ENCODE assay signal across 10 cellular contexts in genomic region chr17:13346081-13346533, GRCh38.
DNase-seq lines count a peak whose midpoint lies in the region; ATAC-seq and TF ChIP-seq lines count a peak whose summit lies in the region.
"Had no signal": no experiment of that assay in that cellular context is flagged by ENCODE, and none has a peak within 500 bp of the region (broad histone marks: within the 10 kb centered on the region; RNA-seq: fewer than 3 reads in every experiment).

No MANE protein-coding gene starts in this region.

- peaks cover 37% of the 10 kb centered on the region for H3F3A ChIP-seq in smooth muscle cell (ENCODE audit: low read depth)

- H3K36me3 ChIP-seq in RWPE2 (ENCODE audit: low read depth) (no peaks in the 10 kb centered on the region), smooth muscle cell (ENCODE audit: low read depth) (no peaks in the 10 kb centered on the region)

- peak overlapping the region; percentile 100 for H3K27ac ChIP-seq in RWPE2 (ENCODE audit: poor library complexity, severe bottlenecking)
- H3K27ac ChIP-seq in smooth muscle cell (ENCODE audit: low read depth) = peak overlapping the region; percentile 100

- peak; percentile 7 for DNase-seq in activated CD4-positive, alpha-beta T cell treated with anti-CD3 and anti-CD28 coated beads for 48 hours
- no peak for DNase-seq in activated CD4-positive, alpha-beta T cell treated with anti-CD3 and anti-CD28 coated beads for 4 hours
- DNase-seq in RWPE2 (ENCODE audit: low spot score) = no peak
- peak; percentile 98 for DNase-seq in fibroblast of villous mesenchyme (ENCODE audit: low read depth)
- DNase-seq in smooth muscle cell (lab: John Stamatoyannopoulos, UW; ENCODE audit: unreplicated experiment) = no peak
- no peak for DNase-seq in medulla oblongata (ENCODE audit: extremely low spot score)
- DNase-seq in stimulated activated effector memory CD8-positive, alpha-beta T cell treated with anti-CD3 and anti-CD28 coated beads, Interleukin-12 subunit alpha, Interleukin-12 subunit beta, amount 100 ng/mL, for 72 hours (ENCODE audit: low spot score in 2 of 2) = no peak
- no peak for DNase-seq in NCI-H510A treated with DMSO at 0.1 percent for 48 hours (lab: John Stamatoyannopoulos, UW)
- DNase-seq: NCI-H82 had no signal

- H3K9me3 Mint-ChIP-seq in stimulated activated effector memory CD8-positive, alpha-beta T cell treated with anti-CD3 and anti-CD28 coated beads, Interleukin-12 subunit alpha, Interleukin-12 subunit beta, amount 100 ng/mL, for 72 hours = peaks cover 3% of the 10 kb centered on the region

- H3K4me1 ChIP-seq in RWPE2 (ENCODE audit: insufficient read depth, poor library complexity, severe bottlenecking) (peaks cover 30% of the 10 kb centered on the region), smooth muscle cell (ENCODE audit: low read depth) (peaks cover 14% of the 10 kb centered on the region)
- H3K4me1 ChIP-seq: A549 had no signal

- H4K20me1 ChIP-seq in smooth muscle cell (ENCODE audit: low read depth) = no peaks in the 10 kb centered on the region

- peak overlapping the region; percentile 97 for H3K9ac ChIP-seq in smooth muscle cell (ENCODE audit: low read depth)

- H3K4me3 Mint-ChIP-seq in stimulated activated effector memory CD8-positive, alpha-beta T cell treated with anti-CD3 and anti-CD28 coated beads, Interleukin-12 subunit alpha, Interleukin-12 subunit beta, amount 100 ng/mL, for 72 hours = no peak overlapping the region

- H3K79me2 ChIP-seq in smooth muscle cell (ENCODE audit: low read depth) = no peaks in the 10 kb centered on the region

- H3K27ac Mint-ChIP-seq in stimulated activated effector memory CD8-positive, alpha-beta T cell treated with anti-CD3 and anti-CD28 coated beads, Interleukin-12 subunit alpha, Interleukin-12 subunit beta, amount 100 ng/mL, for 72 hours = no peak overlapping the region

- peak; percentile 6 for TF ChIP-seq CTCF in RWPE2 (IDR thresholded peaks at IDR 0.05; ENCODE audit: poor library complexity, severe bottlenecking)
- TF ChIP-seq CTCF in fibroblast of villous mesenchyme (IDR thresholded peaks at IDR 0.05; ENCODE audit: insufficient read depth, low read depth, low read length) = no peak
- TF ChIP-seq CTCF in smooth muscle cell (IDR thresholded peaks at IDR 0.05; ENCODE audit: borderline replicate concordance, insufficient read depth, poor library complexity, severe bottlenecking) = no peak

- WGBS in smooth muscle cell (ENCODE audit: low lambda C conversion rate) = 4% methylated on average over 2 of the region's 2 CpGs

- H3K9me3 ChIP-seq in RWPE2 (ENCODE audit: severe bottlenecking) (no peaks in the 10 kb centered on the region), smooth muscle cell (replicated peaks; ENCODE audit: low read depth) (no peaks in the 10 kb centered on the region)

- no peaks in the 10 kb centered on the region for H3K27me3 ChIP-seq in RWPE2 (ENCODE audit: insufficient read depth, poor library complexity, severe bottlenecking)
- no peaks in the 10 kb centered on the region for H3K27me3 ChIP-seq in smooth muscle cell (ENCODE audit: low read depth)

- no peaks in the 10 kb centered on the region for H3K36me3 Mint-ChIP-seq in stimulated activated effector memory CD8-positive, alpha-beta T cell treated with anti-CD3 and anti-CD28 coated beads, Interleukin-12 subunit alpha, Interleukin-12 subunit beta, amount 100 ng/mL, for 72 hours

- peak overlapping the region; percentile 81 for H3K4me2 ChIP-seq in smooth muscle cell
- H3K4me2 ChIP-seq: A549 had no signal

- H3K4me1 Mint-ChIP-seq in stimulated activated effector memory CD8-positive, alpha-beta T cell treated with anti-CD3 and anti-CD28 coated beads, Interleukin-12 subunit alpha, Interleukin-12 subunit beta, amount 100 ng/mL, for 72 hours = no peaks in the 10 kb centered on the region

- H2AFZ ChIP-seq in smooth muscle cell (ENCODE audit: low read depth) = peak overlapping the region; percentile 44

- H3K4me3 ChIP-seq in RWPE2 (ENCODE audit: severe bottlenecking) = no peak overlapping the region
- H3K4me3 ChIP-seq in fibroblast of villous mesenchyme (ENCODE audit: low read depth, low read length) = no peak overlapping the region
- no peak overlapping the region for H3K4me3 ChIP-seq in smooth muscle cell
- H3K4me3 ChIP-seq: A549 had no signal

- peak; percentile 69 for ATAC-seq in RWPE2 (ENCODE audit: low read depth)
- ATAC-seq in stimulated activated effector memory CD8-positive, alpha-beta T cell treated with anti-CD3 and anti-CD28 coated beads, Interleukin-12 subunit alpha, Interleukin-12 subunit beta, amount 100 ng/mL, for 72 hours = no peak

Comparison
In these comparisons a context has a peak if more than half of its experiments do, and no peak if none do; other contexts are left out.
1. DNase-seq: peak in activated CD4-positive, alpha-beta T cell treated with anti-CD3 and anti-CD28 coated beads for 48 hours (single experiment) and fibroblast of villous mesenchyme (single experiment); none in activated CD4-positive, alpha-beta T cell treated with anti-CD3 and anti-CD28 coated beads for 4 hours (0 of 2), RWPE2 (single experiment), smooth muscle cell (single experiment), medulla oblongata (single experiment), stimulated activated effector memory CD8-positive, alpha-beta T cell treated with anti-CD3 and anti-CD28 coated beads, Interleukin-12 subunit alpha, Interleukin-12 subunit beta, amount 100 ng/mL, for 72 hours (0 of 2) and NCI-H510A treated with DMSO at 0.1 percent for 48 hours (single experiment).